In the genomic region with DNA sequence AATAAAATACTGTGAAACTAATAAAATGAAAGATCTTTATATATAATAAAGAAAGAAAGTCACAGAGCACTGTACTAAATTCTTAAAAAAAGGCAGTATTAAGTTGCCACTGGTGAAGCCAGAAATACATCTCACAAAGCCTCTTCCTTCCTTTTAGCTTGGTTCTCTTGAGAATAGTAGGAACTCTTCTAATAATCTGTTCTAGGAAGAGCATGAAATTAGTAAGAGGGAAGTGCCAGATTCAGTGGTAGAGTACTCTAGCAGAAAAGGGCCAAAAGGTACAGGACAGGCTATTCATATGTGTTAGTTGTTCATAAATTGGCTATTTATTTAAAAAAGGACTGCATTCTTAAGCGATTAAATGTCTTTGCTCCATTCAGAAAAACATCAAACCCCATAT, we compare ENCODE assay signal across 1 cellular context.
TF ChIP-seq lines count a peak whose summit lies in the region.

No MANE protein-coding gene starts in this region.

TF ChIP-seq in HepG2, 621 proteins besides CTCF, POLR2A, EP300 and RAD21:
- TF ChIP-seq, protein P1, sequence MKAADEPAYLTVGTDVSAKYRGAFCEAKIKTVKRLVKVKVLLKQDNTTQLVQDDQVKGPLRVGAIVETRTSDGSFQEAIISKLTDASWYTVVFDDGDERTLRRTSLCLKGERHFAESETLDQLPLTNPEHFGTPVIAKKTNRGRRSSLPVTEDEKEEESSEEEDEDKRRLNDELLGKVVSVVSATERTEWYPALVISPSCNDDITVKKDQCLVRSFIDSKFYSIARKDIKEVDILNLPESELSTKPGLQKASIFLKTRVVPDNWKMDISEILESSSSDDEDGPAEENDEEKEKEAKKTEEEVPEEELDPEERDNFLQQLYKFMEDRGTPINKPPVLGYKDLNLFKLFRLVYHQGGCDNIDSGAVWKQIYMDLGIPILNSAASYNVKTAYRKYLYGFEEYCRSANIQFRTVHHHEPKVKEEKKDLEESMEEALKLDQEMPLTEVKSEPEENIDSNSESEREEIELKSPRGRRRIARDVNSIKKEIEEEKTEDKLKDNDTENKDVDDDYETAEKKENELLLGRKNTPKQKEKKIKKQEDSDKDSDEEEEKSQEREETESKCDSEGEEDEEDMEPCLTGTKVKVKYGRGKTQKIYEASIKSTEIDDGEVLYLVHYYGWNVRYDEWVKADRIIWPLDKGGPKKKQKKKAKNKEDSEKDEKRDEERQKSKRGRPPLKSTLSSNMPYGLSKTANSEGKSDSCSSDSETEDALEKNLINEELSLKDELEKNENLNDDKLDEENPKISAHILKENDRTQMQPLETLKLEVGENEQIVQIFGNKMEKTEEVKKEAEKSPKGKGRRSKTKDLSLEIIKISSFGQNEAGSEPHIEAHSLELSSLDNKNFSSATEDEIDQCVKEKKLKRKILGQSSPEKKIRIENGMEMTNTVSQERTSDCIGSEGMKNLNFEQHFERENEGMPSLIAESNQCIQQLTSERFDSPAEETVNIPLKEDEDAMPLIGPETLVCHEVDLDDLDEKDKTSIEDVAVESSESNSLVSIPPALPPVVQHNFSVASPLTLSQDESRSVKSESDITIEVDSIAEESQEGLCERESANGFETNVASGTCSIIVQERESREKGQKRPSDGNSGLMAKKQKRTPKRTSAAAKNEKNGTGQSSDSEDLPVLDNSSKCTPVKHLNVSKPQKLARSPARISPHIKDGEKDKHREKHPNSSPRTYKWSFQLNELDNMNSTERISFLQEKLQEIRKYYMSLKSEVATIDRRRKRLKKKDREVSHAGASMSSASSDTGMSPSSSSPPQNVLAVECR (CRISPR knock-in tag; IDR thresholded peaks at IDR 0.05; ENCODE audit: borderline replicate concordance): no peak
- TF ChIP-seq ZBTB43 (CRISPR knock-in tag; conservative IDR thresholded peaks at IDR 0.05) (no peak), ZNF251 (CRISPR knock-in tag; IDR thresholded peaks at IDR 0.05) (no peak), RARA (CRISPR knock-in tag; IDR thresholded peaks at IDR 0.05) (no peak), MXD4 (CRISPR knock-in tag; IDR thresholded peaks at IDR 0.05) (no peak), JUND (CRISPR knock-in tag; IDR thresholded peaks at IDR 0.05) (no peak), ZNF207 (IDR thresholded peaks at IDR 0.05; ENCODE audit: borderline replicate concordance) (no peak), ZNF619 (CRISPR knock-in tag; IDR thresholded peaks at IDR 0.05) (no peak), ZNF24 (IDR thresholded peaks at IDR 0.05) (no peak), CERS6 (CRISPR knock-in tag; IDR thresholded peaks at IDR 0.05) (no peak), ZGPAT (CRISPR knock-in tag; IDR thresholded peaks at IDR 0.05) (no peak), ZNF33B (CRISPR knock-in tag; IDR thresholded peaks at IDR 0.05) (no peak)
